ENCODE assay signal across 8 cellular contexts in genomic region chr4:83285022-83285387, GRCh38. TPM values are rescaled to one million over a fixed set of nuclear protein-coding genes. Genes with fewer than 3 reads are reported as not detected.
DNase-seq lines count a peak whose midpoint lies in the region; ATAC-seq, FAIRE-seq and TF ChIP-seq lines count a peak whose summit lies in the region.

No MANE protein-coding gene starts in this region.

- H3K27me3 Mint-ChIP-seq in astrocyte (ENCODE audit: low read depth, unreplicated experiment): peaks cover 2% of the 10 kb centered on the region

- H3K36me3 ChIP-seq in astrocyte (ENCODE audit: insufficient read depth, low read length) (no peaks in the 10 kb centered on the region), psoas muscle (ENCODE audit: insufficient read depth in 1 of 2, low read depth in 1 of 2) (no peaks in the 10 kb centered on the region)

- H3K4me2 ChIP-seq in astrocyte (ENCODE audit: low read length): peak overlapping the region; percentile 89

- H3K9ac ChIP-seq in astrocyte (ENCODE audit: low read length): peak overlapping the region; percentile 82

- H3K4me3 ChIP-seq in astrocyte (ENCODE audit: insufficient read depth, low read depth, low read length) (peak overlapping the region; percentile 69), right cardiac atrium (ENCODE audit: low read length) (peak overlapping the region; percentile 43), psoas muscle (peak overlapping the region; percentile 82)

- H3K9me3 Mint-ChIP-seq in astrocyte (ENCODE audit: unreplicated experiment): peaks cover 5% of the 10 kb centered on the region

- WGBS in right cardiac atrium: 3% methylated on average over 10 of the region's 10 CpGs
- 1 to 3% (median 1%) methylated on average over 10 of the region's 10 CpGs for WGBS in psoas muscle, 3 donors

- FAIRE-seq in astrocyte (lab: Jason Lieb, UNC): no peak

- DNase-seq in DMS153 treated with DMSO at 0.1 percent for 48 hours (lab: John Stamatoyannopoulos, UW; ENCODE audit: unreplicated experiment) (peak; percentile 40), NCI-H774 (lab: John Stamatoyannopoulos, UW) (peak; percentile 5), astrocyte (ENCODE audit: low read depth) (peak; percentile 41), right cardiac atrium (no peak), psoas muscle (no peak), T-helper 9 cell (no peak)

- H3K36me3 Mint-ChIP-seq in astrocyte (ENCODE audit: low read depth, unreplicated experiment): no peaks in the 10 kb centered on the region

- H2AFZ ChIP-seq in astrocyte (ENCODE audit: low read depth, low read length): peak overlapping the region; percentile 72

- H3K27ac ChIP-seq in astrocyte (ENCODE audit: low read depth, low read length) (peak overlapping the region; percentile 84), right cardiac atrium (ENCODE audit: low read length) (peak overlapping the region; percentile 76), psoas muscle (peak overlapping the region; percentile 99)

- peak overlapping the region; percentile 90 for H3K4me3 Mint-ChIP-seq in astrocyte (ENCODE audit: unreplicated experiment)

- no peaks in the 10 kb centered on the region for H3K9me3 ChIP-seq in astrocyte (ENCODE audit: insufficient read depth, low read depth, low read length)
- no peaks in the 10 kb centered on the region for H3K9me3 ChIP-seq in right cardiac atrium (ENCODE audit: control insufficient read depth, low read length)
- H3K9me3 ChIP-seq in psoas muscle: no peaks in the 10 kb centered on the region

- H3K27me3 ChIP-seq in astrocyte (ENCODE audit: insufficient read depth, low read length) (no peaks in the 10 kb centered on the region), right cardiac atrium (ENCODE audit: control insufficient read depth, insufficient read depth) (no peaks in the 10 kb centered on the region), psoas muscle (ENCODE audit: insufficient read depth in 3 of 3, low read length in 2 of 3) (no peaks in the 10 kb centered on the region)

- peaks cover 15% of the 10 kb centered on the region for H3K79me2 ChIP-seq in astrocyte (ENCODE audit: insufficient read depth, low read length)

- TF ChIP-seq CTCF in astrocyte (IDR thresholded peaks at IDR 0.05; ENCODE audit: insufficient read depth, low read depth, low read length): no peak
- TF ChIP-seq CTCF in psoas muscle (IDR thresholded peaks at IDR 0.05): no peak

- ATAC-seq in GM21723 (IDR thresholded peaks at IDR 0.05; ENCODE audit: unreplicated experiment) (peak; percentile 8), right cardiac atrium (peak; percentile 33 to 60), psoas muscle (peak in 3 of 4 donors; percentile 18 to 61 (median 28)), HG02571 (IDR thresholded peaks at IDR 0.05; ENCODE audit: unreplicated experiment) (no peak)

- H3K27ac Mint-ChIP-seq in astrocyte (ENCODE audit: unreplicated experiment): peak overlapping the region; percentile 96

- peaks cover 8% of the 10 kb centered on the region for H3K4me1 Mint-ChIP-seq in astrocyte (ENCODE audit: low read depth, unreplicated experiment)

- intact Hi-C loops in right cardiac atrium (cut with DNase I) (loop anchor here in 1 of 4 donors (10.0 kb wide), 1 partner anchor 170 kb away; the partner anchor contains the start of genes HELQ and MRPS18C), psoas muscle (cut with DNase I) (loop anchor here in 1 of 2 donors (2.0 to 10.0 kb wide), 2 partner anchors 170 to 820 kb away; partner anchors contain the start of gene HELQ)

- H3K4me1 ChIP-seq in astrocyte (ENCODE audit: insufficient read depth, low read length) (peaks cover 6% of the 10 kb centered on the region), right cardiac atrium (ENCODE audit: control insufficient read depth, insufficient read depth, low read length) (no peaks in the 10 kb centered on the region), psoas muscle (peaks cover 23% of the 10 kb centered on the region)

- H4K20me1 ChIP-seq in astrocyte (ENCODE audit: insufficient read depth, low read length): peaks cover 16% of the 10 kb centered on the region

RNA-seq across cellular contexts. Expression of gene COQ2, which starts 0.4 kb away (rescaled TPM):
- total RNA-seq in astrocyte (8.2 and 8.7 TPM in 2 replicates), right cardiac atrium (10 to 100 TPM; 12.1 to 15.9 (median 14.4) TPM), psoas muscle (10 to 100 TPM; 11.6 to 29.1 (median 20.3) TPM)
- polyA plus RNA-seq in right cardiac atrium (17.5 TPM), psoas muscle (10 to 100 TPM in 1 of 3 donors, 1 to 10 TPM in 2; 6.4 to 12.4 (median 7.6) TPM)

RNA-seq across cellular contexts. Expression of gene HPSE, which starts 49.6 kb away (rescaled TPM):
- total RNA-seq in astrocyte: 0.75 and 0.94 TPM in 2 replicates
- total RNA-seq in right cardiac atrium: 1 to 10 TPM; 1.2 to 2.3 (median 1.8) TPM
- polyA plus RNA-seq in right cardiac atrium: 0.50 TPM
- under 1 TPM; 0.34 to 0.64 (median 0.43) TPM for total RNA-seq in psoas muscle
- under 1 TPM; 0.06 to 0.13 (median 0.08) TPM for polyA plus RNA-seq in psoas muscle

Comparison
In these comparisons a context has a peak if more than half of its experiments do, and no peak if none do; other contexts are left out.
1. DNase-seq: peak in DMS153 treated with DMSO at 0.1 percent for 48 hours (single experiment), NCI-H774 (single experiment) and astrocyte (single experiment); none in right cardiac atrium (0 of 3), psoas muscle (0 of 2) and T-helper 9 cell (single experiment).
2. Peak in every context shown above with its lines, with median percentiles within 50 percentile points of each other: H3K27ac ChIP-seq and H3K4me3 ChIP-seq.